Comparison of ENCODE assay signal across 1 cellular context in genomic region chr21:29105218-29105617, GRCh38.
TF ChIP-seq lines count a peak whose summit lies in the region.

No MANE protein-coding gene starts in this region.

TF ChIP-seq in HepG2, 621 proteins besides CTCF, POLR2A, EP300 and RAD21:
- no peak for TF ChIP-seq ZFP41 (CRISPR knock-in tag; IDR thresholded peaks at IDR 0.05; ENCODE audit: borderline replicate concordance)
- TF ChIP-seq KLF13 (CRISPR knock-in tag; IDR thresholded peaks at IDR 0.05), result no peak
- no peak for TF ChIP-seq MLLT10 (CRISPR knock-in tag; IDR thresholded peaks at IDR 0.05)
- no peak for TF ChIP-seq REPIN1 (CRISPR knock-in tag; IDR thresholded peaks at IDR 0.05; ENCODE audit: borderline replicate concordance, low read depth)
- no peak for TF ChIP-seq MLX (CRISPR knock-in tag; IDR thresholded peaks at IDR 0.05)
- no peak for TF ChIP-seq NKX3-1 (CRISPR knock-in tag; IDR thresholded peaks at IDR 0.05)
